Comparison of ENCODE assay signal across 9 cellular contexts in the genomic region with DNA sequence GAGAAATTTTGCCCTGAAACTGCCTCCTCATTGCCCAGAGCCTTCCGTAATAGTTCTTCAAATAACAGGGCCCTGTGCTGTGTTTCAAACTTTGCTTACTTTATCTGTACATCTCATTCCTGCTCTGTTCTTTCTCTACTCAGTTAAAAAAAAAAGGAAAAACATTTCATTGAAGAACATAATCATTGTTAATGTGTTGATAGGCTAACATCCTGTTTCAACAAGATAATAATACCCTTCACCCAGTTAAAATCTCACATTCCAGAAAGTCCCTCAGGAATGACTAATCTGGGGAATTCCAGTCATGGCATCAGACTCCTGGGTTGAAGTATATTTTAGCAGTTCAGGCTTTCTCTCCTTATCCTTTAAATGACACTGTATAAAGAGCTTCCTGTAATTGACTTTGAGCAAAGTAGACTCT. TPM values are rescaled to one million over a fixed set of nuclear protein-coding genes. Genes with fewer than 3 reads are reported as not detected.
DNase-seq lines count a peak whose midpoint lies in the region; ATAC-seq, FAIRE-seq and TF ChIP-seq lines count a peak whose summit lies in the region.
"Had no signal": no experiment of that assay in that cellular context is flagged by ENCODE, and none has a peak within 500 bp of the region (broad histone marks: within the 10 kb centered on the region; RNA-seq: fewer than 3 reads in every experiment).

No MANE protein-coding gene starts in this region.

- H3K4me1 ChIP-seq in right lobe of liver: no peaks in the 10 kb centered on the region
- H3K4me1 ChIP-seq: BLaER1 treated with 17β-estradiol and CSF1 and Interleukin-3, amounts not matched to agents 10 nM and 100 nM had no signal

- H3K36me3 ChIP-seq in right lobe of liver: no peaks in the 10 kb centered on the region
- H3K36me3 ChIP-seq: BLaER1 treated with 17β-estradiol and CSF1 and Interleukin-3, amounts not matched to agents 10 nM and 100 nM had no signal

- DNase-seq in A172 (ENCODE audit: low spot score) (peak; percentile 97), HTR-8/SVneo (ENCODE audit: insufficient read length, low spot score) (peak; percentile 64), cardiac fibroblast (ENCODE audit: low read depth in 2 of 2) (peak; percentile 93 to 96), right lobe of liver (no peak), NOMO-1 (lab: John Stamatoyannopoulos, UW; ENCODE audit: unreplicated experiment in 2 of 2) (no peak), NOMO-1 treated with dmso at 0.1 percent for 144 hours (lab: John Stamatoyannopoulos, UW; ENCODE audit: unreplicated experiment) (no peak)

- peak overlapping the region in 2 of 3 donors; percentile 31 to 48 for H3K27ac ChIP-seq in right lobe of liver
- H3K27ac ChIP-seq: BLaER1 treated with 17β-estradiol and CSF1 and Interleukin-3, amounts not matched to agents 10 nM and 100 nM had no signal

- H3K4me3 ChIP-seq in cardiac fibroblast (replicated peaks in 1 of 2; ENCODE audit: low read depth in 2 of 2, low read length in 2 of 2) (no peak overlapping the region), right lobe of liver (no peak overlapping the region)
- H3K4me3 ChIP-seq: BLaER1 treated with 17β-estradiol and CSF1 and Interleukin-3, amounts not matched to agents 10 nM and 100 nM had no signal

- no peak for FAIRE-seq in HTR-8/SVneo (lab: Jason Lieb, UNC)

- WGBS in right lobe of liver (ENCODE audit: insufficient coverage, low coverage, low lambda C conversion rate, missing lambda C conversion rate): 43% methylated on average over 1 of the region's 1 CpG

- intact Hi-C loops in right lobe of liver (cut with DNase I): no loop called here

- TF ChIP-seq CTCF in cardiac fibroblast (IDR thresholded peaks at IDR 0.05; ENCODE audit: low read depth, low read length) (no peak), right lobe of liver (IDR thresholded peaks at IDR 0.05) (no peak)

- no peaks in the 10 kb centered on the region for H3K27me3 ChIP-seq in right lobe of liver
- H3K27me3 ChIP-seq: BLaER1 treated with 17β-estradiol and CSF1 and Interleukin-3, amounts not matched to agents 10 nM and 100 nM had no signal

- ATAC-seq in right lobe of liver: peak; percentile 70 to 97 (median 80)
- no peak for ATAC-seq in GM18907 (IDR thresholded peaks at IDR 0.05; ENCODE audit: unreplicated experiment)
- no peak for ATAC-seq in HG02970 (IDR thresholded peaks at IDR 0.05; ENCODE audit: low FRiP score, unreplicated experiment)

- no peak for TF ChIP-seq POLR2A in right lobe of liver (IDR thresholded peaks at IDR 0.05)

- no peaks in the 10 kb centered on the region for H3K9me3 ChIP-seq in right lobe of liver
- H3K9me3 ChIP-seq: BLaER1 treated with 17β-estradiol and CSF1 and Interleukin-3, amounts not matched to agents 10 nM and 100 nM had no signal

RNA-seq across cellular contexts. Expression of a gene that starts 45.6 kb away (rescaled TPM):
- total RNA-seq in A172 (2014; rRNA removed; shearing (Covaris generic)): 104 and 110 TPM in 2 replicates
- total RNA-seq in right lobe of liver: 10 to 100 TPM; 16.3 to 48.4 (median 26.4) TPM

RNA-seq across cellular contexts. Expression of a gene that starts 58.2 kb away (rescaled TPM):
- total RNA-seq in A172 (2014; rRNA removed; shearing (Covaris generic)): 114 and 120 TPM in 2 replicates
- total RNA-seq in right lobe of liver: 10 to 100 TPM; 20.7 to 41.2 (median 30.5) TPM

Comparison
In these comparisons a context has a peak if more than half of its experiments do, and no peak if none do; other contexts are left out.
1. DNase-seq: peak in A172 (single experiment), HTR-8/SVneo (single experiment) and cardiac fibroblast (2 of 2); none in right lobe of liver (0 of 3), NOMO-1 (0 of 2) and NOMO-1 treated with dmso at 0.1 percent for 144 hours (single experiment).
2. ATAC-seq: peak in right lobe of liver (4 of 4); none in GM18907 (single experiment) and HG02970 (single experiment).